Comparison of ENCODE assay signal across 9 cellular contexts in genomic region chr14:63867926-63868921, GRCh38. TPM values are rescaled to one million over a fixed set of nuclear protein-coding genes. Genes with fewer than 3 reads are reported as not detected.
DNase-seq lines count a peak whose midpoint lies in the region; ATAC-seq and TF ChIP-seq lines count a peak whose summit lies in the region.
"Had no signal": no experiment of that assay in that cellular context is flagged by ENCODE, and none has a peak within 500 bp of the region (broad histone marks: within the 10 kb centered on the region; RNA-seq: fewer than 3 reads in every experiment).

No MANE protein-coding gene starts in this region.

- no peak overlapping the region for H4K5ac ChIP-seq in mesendoderm (ENCODE audit: low read length)

- no peak overlapping the region for H3K9ac ChIP-seq in mesendoderm (ENCODE audit: low read length)

- peak; percentile 41 for ATAC-seq in HG02642 (IDR thresholded peaks at IDR 0.05; ENCODE audit: poor library complexity, unreplicated experiment)

- H3K4ac ChIP-seq in mesendoderm (ENCODE audit: low read depth, low read length) = no peak overlapping the region

- CTCF ChIA-PET in CD8-positive, alpha-beta memory T cell (lab: Charles Lee) = interaction anchor here (2.2 to 5.2 kb wide), 2 partner anchors 8 to 14 kb away, joined by 7 to 40 read pairs; partner anchors contain the start of gene SYNE2

- no peaks in the 10 kb centered on the region for H3K79me1 ChIP-seq in mesendoderm (ENCODE audit: low read length)

- H3K4me3 Mint-ChIP-seq in CD8-positive, alpha-beta memory T cell = peak overlapping the region; percentile 66 to 82 (median 77)
- H3K4me3 Mint-ChIP-seq in HFFc6 = no peak overlapping the region

- no peak overlapping the region for H3K56ac ChIP-seq in mesendoderm (ENCODE audit: low read length)

- peaks cover 73% of the 10 kb centered on the region for H3K4me1 ChIP-seq in CD8-positive, alpha-beta memory T cell (ENCODE audit: insufficient read depth, low read length)
- no peaks in the 10 kb centered on the region for H3K4me1 ChIP-seq in mesendoderm (ENCODE audit: control insufficient read depth, low read depth, low read length)

- peak overlapping the region; percentile 88 to 96 (median 92) for H3K27ac Mint-ChIP-seq in CD8-positive, alpha-beta memory T cell
- H3K27ac Mint-ChIP-seq in HFFc6 = no peak overlapping the region

- no peaks in the 10 kb centered on the region for H3K36me3 ChIP-seq in CD8-positive, alpha-beta memory T cell (ENCODE audit: insufficient read depth, low read length)
- no peaks in the 10 kb centered on the region for H3K36me3 ChIP-seq in mesendoderm (ENCODE audit: control insufficient read depth, insufficient read depth, low read length)

- TF ChIP-seq CTCF in HFFc6 (IDR thresholded peaks at IDR 0.05) = no peak

- peak overlapping the region; percentile 47 for H3K4me3 ChIP-seq in CD8-positive, alpha-beta memory T cell (ENCODE audit: low read length)
- H3K4me3 ChIP-seq in mesendoderm (ENCODE audit: low read length) = no peak overlapping the region

- H3K18ac ChIP-seq in mesendoderm (ENCODE audit: low read length) = no peak overlapping the region

- no peaks in the 10 kb centered on the region for H3K27me3 ChIP-seq in CD8-positive, alpha-beta memory T cell (ENCODE audit: insufficient read depth, low read length, poor library complexity, severe bottlenecking)
- H3K27me3 ChIP-seq in mesendoderm (ENCODE audit: insufficient read depth, low read length, poor library complexity) = no peaks in the 10 kb centered on the region

- no peak overlapping the region for H3K27ac ChIP-seq in CD8-positive, alpha-beta memory T cell (ENCODE audit: low read depth, low read length)
- no peak overlapping the region for H3K27ac ChIP-seq in mesendoderm (ENCODE audit: low read depth, low read length)

- no peak overlapping the region for H2BK5ac ChIP-seq in mesendoderm (ENCODE audit: low read length)

- no CpG with 5 or more reads among the region's 6 CpGs for WGBS in mesendoderm (ENCODE audit: extremely low coverage, insufficient coverage, low lambda C conversion rate)

- H3K36me3 Mint-ChIP-seq in CD8-positive, alpha-beta memory T cell = peaks cover 0 to 12% (median 12%) of the 10 kb centered on the region in 3 donors
- no peaks in the 10 kb centered on the region for H3K36me3 Mint-ChIP-seq in HFFc6 (ENCODE audit: low read depth)

- H2AK5ac ChIP-seq in mesendoderm (ENCODE audit: low read length) = no peak overlapping the region

- POLR2A ChIA-PET in CD8-positive, alpha-beta memory T cell (lab: Charles Lee) = interaction anchor here (1.9 kb wide), 1 partner anchor 15 kb away, joined by 5 read pairs; the partner anchor contains the start of gene SYNE2

- H2BK15ac ChIP-seq in mesendoderm (replicated peaks; ENCODE audit: low read depth) = no peak overlapping the region

- DNase-seq in CD8-positive, alpha-beta memory T cell = peak in 3 of 5 donors; percentile 23 to 53 (median 36)
- peak; percentile 17 to 18 for DNase-seq in activated CD4-positive, alpha-beta T cell treated with anti-CD3 and anti-CD28 coated beads, Interleukin-2, amount 50 U/mL, for 4 hours
- DNase-seq in mesendoderm (no peak), pons (ENCODE audit: low spot score) (no peak), SK-N-DZ (ENCODE audit: low spot score) (no peak), HFFc6 (no peak), iPS-NIHi7 (ENCODE audit: extremely low spot score) (no peak)
- DNase-seq: NCI-H526 treated with DMSO at 0.1 percent for 48 hours had no signal

- H2BK120ac ChIP-seq in mesendoderm (ENCODE audit: low read depth, low read length) = no peak overlapping the region

- no peak overlapping the region for H3K4me2 ChIP-seq in mesendoderm (ENCODE audit: low read length)

- no peaks in the 10 kb centered on the region for H3K9me3 Mint-ChIP-seq in CD8-positive, alpha-beta memory T cell
- H3K9me3 Mint-ChIP-seq in HFFc6 = no peaks in the 10 kb centered on the region

- no peaks in the 10 kb centered on the region for H3K9me3 ChIP-seq in CD8-positive, alpha-beta memory T cell (ENCODE audit: low read length)

- peaks cover 0 to 2% of the 10 kb centered on the region in 2 donors for H3K27me3 Mint-ChIP-seq in CD8-positive, alpha-beta memory T cell
- no peaks in the 10 kb centered on the region for H3K27me3 Mint-ChIP-seq in HFFc6 (ENCODE audit: insufficient read depth)

- peaks cover 50 to 84% (median 81%) of the 10 kb centered on the region in 3 donors for H3K4me1 Mint-ChIP-seq in CD8-positive, alpha-beta memory T cell
- peaks cover 28% of the 10 kb centered on the region for H3K4me1 Mint-ChIP-seq in HFFc6 (ENCODE audit: low read depth)

- H4K8ac ChIP-seq in mesendoderm (ENCODE audit: low read depth, low read length) = peak overlapping the region; percentile 13

- no peaks in the 10 kb centered on the region for H3K79me2 ChIP-seq in mesendoderm (ENCODE audit: control insufficient read depth, insufficient read depth, low read length)

- H3K23ac ChIP-seq in mesendoderm (ENCODE audit: low read length) = no peak overlapping the region

RNA-seq across cellular contexts. Expression of gene SYNE2, which starts 15.4 kb away (rescaled TPM):
- total RNA-seq in CD8-positive, alpha-beta memory T cell = 10 to 100 TPM; 45.2 to 45.6 TPM
- 104 TPM for polyA plus RNA-seq in CD8-positive, alpha-beta memory T cell
- 8.7 TPM for polyA plus RNA-seq in mesendoderm (2013, experiment 1 of 2)
- polyA plus RNA-seq in mesendoderm (2013, experiment 2 of 2) = 8.3 TPM
- 37.8 and 38.1 TPM in 2 replicates for polyA plus RNA-seq in SK-N-DZ (2014; cell fraction: cytosol; rRNA removed)
- polyA plus RNA-seq in SK-N-DZ (2014; cell fraction: nucleus; rRNA removed) = 30.2 and 37.7 TPM in 2 replicates
- 1 to 10 TPM; 2.9 to 6.6 (median 6.2) TPM for total RNA-seq in HFFc6 (2021; fragmentation: NEBNext Ultra II Directional; extraction: Animal tissue kit (Norgen Biotek cat#: 25700))

Comparison
In these comparisons a context has a peak if more than half of its experiments do, and no peak if none do; other contexts are left out.
1. DNase-seq: peak in CD8-positive, alpha-beta memory T cell (3 of 5) and activated CD4-positive, alpha-beta T cell treated with anti-CD3 and anti-CD28 coated beads, Interleukin-2, amount 50 U/mL, for 4 hours (2 of 2); none in mesendoderm (single experiment), pons (single experiment), SK-N-DZ (single experiment), HFFc6 (single experiment) and iPS-NIHi7 (single experiment).
2. RNA of gene SYNE2, which starts 15.4 kb away (total RNA-seq): 45.2 to 45.6 TPM in CD8-positive, alpha-beta memory T cell; 2.9 to 6.6 TPM in HFFc6; every median in the first group is over 4 times any median in the second.